ENCODE assay signal across 8 cellular contexts in genomic region chr4:67700874-67701850, GRCh38. TPM values are rescaled to one million over a fixed set of nuclear protein-coding genes. Genes with fewer than 3 reads are reported as not detected.
DNase-seq lines count a peak whose midpoint lies in the region; ATAC-seq, FAIRE-seq and TF ChIP-seq lines count a peak whose summit lies in the region.

TSS of gene UBA6 (minus strand) at chr4:67701155. CDS start at chr4:67701119, 36 bp downstream.

- H3K4me3 ChIP-seq in adipocyte (ENCODE audit: low read length) = peak within 1 kb of the TSS; percentile 86
- H3K4me3 ChIP-seq in trophoblast cell (ENCODE audit: low read depth, low read length) = peak within 1 kb of the TSS; percentile 90
- peak within 1 kb of the TSS; percentile 67 to 100 (median 85) for H3K4me3 ChIP-seq in transverse colon

- H2AK5ac ChIP-seq in trophoblast cell (ENCODE audit: low read length) = peak within 1 kb of the TSS; percentile 54

- H3K36me3 ChIP-seq in adipocyte (ENCODE audit: control insufficient read depth, insufficient read depth, low read length, severe bottlenecking) (no peaks in the 10 kb centered on the region), trophoblast cell (ENCODE audit: control insufficient read depth in 1 of 2, insufficient read depth in 2 of 2, low read length in 2 of 2) (peaks cover 0 to 3% of the 10 kb centered on the region in 2 experiments), transverse colon (no peaks in the 10 kb centered on the region)

- WGBS in trophoblast cell (ENCODE audit: extremely low coverage, insufficient coverage, insufficient read length) = no CpG with 5 or more reads among the region's 55 CpGs
- WGBS in transverse colon (ENCODE audit: low coverage in 1 of 2), 2 donors = 1 to 4% methylated on average over 5 to 42 of the region's 55 CpGs

- FAIRE-seq in GM12891 (lab: Jason Lieb, UNC) = peak; percentile 100

- H4K8ac ChIP-seq in trophoblast cell (ENCODE audit: low read depth, low read length) = peak within 1 kb of the TSS; percentile 98

- H2BK120ac ChIP-seq in trophoblast cell (ENCODE audit: insufficient read depth, low read length, poor library complexity) = peak within 1 kb of the TSS; percentile 96

- intact Hi-C loops in cardiac septum (cut with DNase I) = loop anchor here (5.0 kb wide), 1 partner anchor 154 kb away; the partner anchor contains the start of gene CENPC
- intact Hi-C loops in transverse colon (cut with DNase I; ENCODE audit: low total_unique reads) = no loop called here

- H3K23ac ChIP-seq in trophoblast cell (ENCODE audit: low read length) = no peak within 1 kb of the TSS

- TF ChIP-seq EP300 in transverse colon (IDR thresholded peaks at IDR 0.05; ENCODE audit: low read depth) = peak; percentile 55

- H3K79me1 ChIP-seq in trophoblast cell (ENCODE audit: low read length) = peaks cover 5% of the 10 kb centered on the region

- peak within 1 kb of the TSS; percentile 98 for H3K18ac ChIP-seq in trophoblast cell (ENCODE audit: low read length)

- peak in 4 of 5 experiments; percentile 18 to 48 (median 39) for TF ChIP-seq CTCF in transverse colon (IDR thresholded peaks at IDR 0.05)

- peak within 1 kb of the TSS; percentile 95 for H4K91ac ChIP-seq in trophoblast cell (ENCODE audit: low read depth, low read length)

- peak; percentile 87 for TF ChIP-seq POLR2A in GM12891 (IDR thresholded peaks at IDR 0.05; ENCODE audit: low read depth, low read length)
- TF ChIP-seq POLR2A in transverse colon (IDR thresholded peaks at IDR 0.05) = peak; percentile 80

- peak within 1 kb of the TSS; percentile 98 for H2BK5ac ChIP-seq in trophoblast cell (ENCODE audit: low read depth, low read length, poor library complexity)

- peaks cover 8% of the 10 kb centered on the region for H3K4me1 ChIP-seq in adipocyte (ENCODE audit: control insufficient read depth, insufficient read depth, low read length)
- peaks cover 2 to 3% of the 10 kb centered on the region in 2 experiments for H3K4me1 ChIP-seq in trophoblast cell (ENCODE audit: control insufficient read depth in 1 of 2, insufficient read depth in 2 of 2, low read length in 2 of 2)
- H3K4me1 ChIP-seq in transverse colon = peaks cover 0 to 27% (median 16%) of the 10 kb centered on the region in 4 donors

- H2BK12ac ChIP-seq in trophoblast cell (ENCODE audit: low read length) = peak within 1 kb of the TSS; percentile 89

- no peaks in the 10 kb centered on the region for H3K9me3 ChIP-seq in adipocyte (ENCODE audit: control insufficient read depth, low read length)
- no peaks in the 10 kb centered on the region for H3K9me3 ChIP-seq in trophoblast cell (ENCODE audit: insufficient read depth, low read depth, low read length)
- H3K9me3 ChIP-seq in transverse colon = no peaks in the 10 kb centered on the region

- in situ Hi-C loops in transverse colon (cut with MboI; ENCODE audit: low pct_ligation_motif_present in 1 of 4, low pct_unique_long_range_greater_than_20kb in 1 of 4, low sequenced_read_pairs in 3 of 4) = no loop called here

- H2AFZ ChIP-seq in trophoblast cell (ENCODE audit: insufficient read depth, low read length, poor library complexity) = peak within 1 kb of the TSS; percentile 100

- peak within 1 kb of the TSS; percentile 90 for H3K27ac ChIP-seq in trophoblast cell (ENCODE audit: low read depth, low read length)
- peak within 1 kb of the TSS; percentile 88 to 99 (median 94) for H3K27ac ChIP-seq in transverse colon

- H3K14ac ChIP-seq in trophoblast cell (ENCODE audit: low read length) = peak within 1 kb of the TSS; percentile 99

- peak within 1 kb of the TSS; percentile 98 for H4K12ac ChIP-seq in trophoblast cell (ENCODE audit: low read depth, low read length)

- peak within 1 kb of the TSS; percentile 61 for H3K4me2 ChIP-seq in trophoblast cell (ENCODE audit: low read length)

- peaks cover 7% of the 10 kb centered on the region for H3K79me2 ChIP-seq in trophoblast cell (ENCODE audit: control insufficient read depth, insufficient read depth, low read length, poor library complexity)

- H3K27me3 ChIP-seq in adipocyte (replicated peaks; ENCODE audit: control insufficient read depth, insufficient read depth, low read length) (no peaks in the 10 kb centered on the region), trophoblast cell (ENCODE audit: insufficient read depth, low read length) (no peaks in the 10 kb centered on the region), transverse colon (no peaks in the 10 kb centered on the region)

- H3K4ac ChIP-seq in trophoblast cell (ENCODE audit: low read depth, low read length) = peak within 1 kb of the TSS; percentile 97

- H3K9ac ChIP-seq in adipocyte (ENCODE audit: low read length) = peak within 1 kb of the TSS; percentile 94
- peak within 1 kb of the TSS; percentile 93 for H3K9ac ChIP-seq in trophoblast cell (ENCODE audit: low read length)

- ATAC-seq in HG02840 (IDR thresholded peaks at IDR 0.05; ENCODE audit: low FRiP score, unreplicated experiment) = peak; percentile 98

- DNase-seq in GM12891 (ENCODE audit: insufficient read length, low spot score) (peak; percentile 81), NCI-H1436 (lab: John Stamatoyannopoulos, UW) (peak; percentile 95), T follicular helper cell (ENCODE audit: low read depth) (peak; percentile 92), adipocyte (ENCODE audit: low read depth) (peak; percentile 98), cardiac septum (ENCODE audit: low spot score) (peak; percentile 98), trophoblast cell (peak; percentile 98), transverse colon (peak; percentile 98)

TF ChIP-seq in GM12891, 5 proteins besides CTCF, POLR2A, EP300 and RAD21:
- TF ChIP-seq SPI1 (IDR thresholded peaks at IDR 0.05; ENCODE audit: low read depth, low read length) = no peak
- TF ChIP-seq PAX5 (IDR thresholded peaks at IDR 0.05; ENCODE audit: insufficient read depth, low read length, severe bottlenecking) = no peak
- peak; percentile 89; the same call in 1 of the 2 replicates for TF ChIP-seq POLR2AphosphoS5 (IDR thresholded peaks at IDR 0.05; ENCODE audit: low read depth, low read length)
- TF ChIP-seq POU2F2 (IDR thresholded peaks at IDR 0.05; ENCODE audit: low read depth, low read length) = peak; percentile 51; the same call in 1 of the 2 replicates
- peak; percentile 68 for TF ChIP-seq TAF1 (IDR thresholded peaks at IDR 0.05; ENCODE audit: low read depth, low read length)
TF ChIP-seq in GM12891: peak in this region for 3.

RNA-seq across cellular contexts. Expression of gene UBA6, which starts in this region (rescaled TPM):
- polyA plus RNA-seq in GM12891 (2012; ENCODE audit: low read depth, missing spikeins) = 24.5 TPM
- total RNA-seq in cardiac septum = 24.0 TPM
- polyA plus RNA-seq in trophoblast cell (2013) = 51.0 and 56.5 TPM in 2 replicates
- 10 to 100 TPM; 20.9 to 52.7 (median 48.6) TPM for total RNA-seq in transverse colon

Comparison
In these comparisons a context has a peak if more than half of its experiments do, and no peak if none do; other contexts are left out.
1. Peak in every context shown above with its lines: DNase-seq, ATAC-seq, H3K4me3 ChIP-seq and H3K27ac ChIP-seq.